ENCODE assay signal across 8 cellular contexts in the genomic region with DNA sequence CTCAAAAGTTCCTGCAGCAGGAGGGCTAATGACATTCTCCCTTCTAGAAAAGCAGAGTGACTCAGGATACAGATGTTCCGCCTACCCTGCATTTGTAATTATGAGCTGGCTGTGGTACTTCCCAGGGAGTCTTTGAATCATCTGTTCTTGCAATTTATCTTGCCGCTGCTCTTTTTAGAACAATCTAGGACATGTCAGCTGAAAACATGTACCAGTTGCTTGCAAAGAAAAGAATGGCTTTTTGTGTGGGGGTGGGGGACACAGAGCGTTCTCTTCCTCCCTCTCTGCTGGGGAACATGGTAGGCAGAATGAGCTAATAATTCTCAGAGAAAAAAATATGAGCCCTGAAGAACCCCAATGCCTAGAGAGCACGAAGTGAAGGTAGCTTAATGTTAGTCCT. TPM values are rescaled to one million over a fixed set of nuclear protein-coding genes. Genes with fewer than 3 reads are reported as not detected.
DNase-seq lines count a peak whose midpoint lies in the region; ATAC-seq and TF ChIP-seq lines count a peak whose summit lies in the region.

No MANE protein-coding gene starts in this region.

- POLR2A ChIA-PET in activated CD4-positive, alpha-beta T cell treated with anti-CD3 and anti-CD28 coated beads, Interleukin-2, amount 10 ng/mL, durations not matched to agents 7 days and 5 days (lab: Charles Lee): no interaction called here

- peak overlapping the region; percentile 10 for H3K4me3 ChIP-seq in suprapubic skin

- 10% methylated on average over 4 of the region's 4 CpGs for WGBS in suprapubic skin

- peak; percentile 89 to 91 for ATAC-seq in activated naive CD4-positive, alpha-beta T cell treated with anti-CD3 and anti-CD28 coated beads, Interleukin-2, amount 50 U/mL, for 72 hours
- no peak for ATAC-seq in HG03439 (IDR thresholded peaks at IDR 0.05; ENCODE audit: unreplicated experiment)

- peaks cover 2% of the 10 kb centered on the region for H3K4me1 Mint-ChIP-seq in activated CD4-positive, alpha-beta T cell treated with anti-CD3 and anti-CD28 coated beads, Interleukin-2, amount 10 ng/mL, durations not matched to agents 7 days and 5 days

- TF ChIP-seq POLR2A in suprapubic skin (IDR thresholded peaks at IDR 0.05): no peak

- H3K36me3 ChIP-seq in suprapubic skin: no peaks in the 10 kb centered on the region

- TF ChIP-seq EP300 in suprapubic skin (IDR thresholded peaks at IDR 0.05): no peak

- no peak overlapping the region for H3K4me3 Mint-ChIP-seq in activated CD4-positive, alpha-beta T cell treated with anti-CD3 and anti-CD28 coated beads, Interleukin-2, amount 10 ng/mL, durations not matched to agents 7 days and 5 days

- H3K27ac ChIP-seq in suprapubic skin: peak overlapping the region; percentile 75

- no peaks in the 10 kb centered on the region for H3K9me3 ChIP-seq in suprapubic skin

- CTCF ChIA-PET in activated CD4-positive, alpha-beta T cell treated with anti-CD3 and anti-CD28 coated beads, Interleukin-2, amount 10 ng/mL, durations not matched to agents 7 days and 5 days (lab: Charles Lee): interaction anchor here (2.5 kb wide), 1 partner anchor 9 kb away, joined by 11 read pairs; no protein-coding TSS in a partner anchor

- peaks cover 39% of the 10 kb centered on the region for H3K4me1 ChIP-seq in suprapubic skin

- DNase-seq in activated CD4-positive, alpha-beta T cell treated with anti-CD3 and anti-CD28 coated beads for 48 hours: peak; percentile 49
- no peak for DNase-seq in activated CD4-positive, alpha-beta T cell treated with anti-CD3 and anti-CD28 coated beads, Interleukin-2, amount 10 ng/mL, durations not matched to agents 7 days and 5 days
- DNase-seq in activated naive CD4-positive, alpha-beta T cell treated with anti-CD3 and anti-CD28 coated beads, Interleukin-2, amount 50 U/mL, for 72 hours (ENCODE audit: low spot score in 2 of 2): no peak
- DNase-seq in kidney glomerular epithelial cell (lab: John Stamatoyannopoulos, UW) (peak; percentile 72), suprapubic skin (ENCODE audit: low spot score in 2 of 2) (no peak), HuH-7.5 (ENCODE audit: low spot score) (no peak)
- DNase-seq in activated CD8-positive, alpha-beta memory T cell treated with anti-CD3 and anti-CD28 coated beads for 24 hours: no peak

- H3K27ac Mint-ChIP-seq in activated CD4-positive, alpha-beta T cell treated with anti-CD3 and anti-CD28 coated beads, Interleukin-2, amount 10 ng/mL, durations not matched to agents 7 days and 5 days: no peak overlapping the region
- H3K27ac Mint-ChIP-seq in activated naive CD4-positive, alpha-beta T cell treated with anti-CD3 and anti-CD28 coated beads, Interleukin-2, amount 50 U/mL, for 72 hours: peak overlapping the region in 1 of 2 donors; percentile 41

- H3K27me3 ChIP-seq in suprapubic skin: no peaks in the 10 kb centered on the region

- no peaks in the 10 kb centered on the region for H3K36me3 Mint-ChIP-seq in activated CD4-positive, alpha-beta T cell treated with anti-CD3 and anti-CD28 coated beads, Interleukin-2, amount 10 ng/mL, durations not matched to agents 7 days and 5 days (ENCODE audit: low read depth)
- H3K36me3 Mint-ChIP-seq in activated naive CD4-positive, alpha-beta T cell treated with anti-CD3 and anti-CD28 coated beads, Interleukin-2, amount 50 U/mL, for 72 hours: no peaks in the 10 kb centered on the region

- H3K9me3 Mint-ChIP-seq in activated CD4-positive, alpha-beta T cell treated with anti-CD3 and anti-CD28 coated beads, Interleukin-2, amount 10 ng/mL, durations not matched to agents 7 days and 5 days: no peaks in the 10 kb centered on the region
- H3K9me3 Mint-ChIP-seq in activated naive CD4-positive, alpha-beta T cell treated with anti-CD3 and anti-CD28 coated beads, Interleukin-2, amount 50 U/mL, for 72 hours: no peaks in the 10 kb centered on the region

- peaks cover 2% of the 10 kb centered on the region for H3K27me3 Mint-ChIP-seq in activated CD4-positive, alpha-beta T cell treated with anti-CD3 and anti-CD28 coated beads, Interleukin-2, amount 10 ng/mL, durations not matched to agents 7 days and 5 days

- TF ChIP-seq CTCF in suprapubic skin (IDR thresholded peaks at IDR 0.05): no peak

RNA-seq across cellular contexts. Expression of gene TUT7, which starts 51.7 kb away (rescaled TPM):
- 10 to 100 TPM; 37.2 to 38.2 TPM for total RNA-seq in activated CD4-positive, alpha-beta T cell treated with anti-CD3 and anti-CD28 coated beads, Interleukin-2, amount 10 ng/mL, durations not matched to agents 7 days and 5 days
- 10 to 100 TPM; 33.7 to 45.3 TPM for total RNA-seq in activated naive CD4-positive, alpha-beta T cell treated with anti-CD3 and anti-CD28 coated beads, Interleukin-2, amount 50 U/mL, for 72 hours
- 100 to 1,000 TPM in 1 of 4 donors, 10 to 100 TPM in 3; 64.4 to 147 (median 82.1) TPM for total RNA-seq in suprapubic skin

Comparison
In these comparisons a context has a peak if more than half of its experiments do, and no peak if none do; other contexts are left out.
1. DNase-seq: peak in activated CD4-positive, alpha-beta T cell treated with anti-CD3 and anti-CD28 coated beads for 48 hours (single experiment) and kidney glomerular epithelial cell (single experiment); none in activated CD4-positive, alpha-beta T cell treated with anti-CD3 and anti-CD28 coated beads, Interleukin-2, amount 10 ng/mL, durations not matched to agents 7 days and 5 days (single experiment), activated naive CD4-positive, alpha-beta T cell treated with anti-CD3 and anti-CD28 coated beads, Interleukin-2, amount 50 U/mL, for 72 hours (0 of 2), suprapubic skin (0 of 2), activated CD8-positive, alpha-beta memory T cell treated with anti-CD3 and anti-CD28 coated beads for 24 hours (single experiment) and HuH-7.5 (single experiment).